ENCODE assay signal across 26 cellular contexts in genomic region chr2:85905891-85906290, GRCh38. TPM values are rescaled to one million over a fixed set of nuclear protein-coding genes. Genes with fewer than 3 reads are reported as not detected.
DNase-seq lines count a peak whose midpoint lies in the region; ATAC-seq and TF ChIP-seq lines count a peak whose summit lies in the region.
"Had no signal": no experiment of that assay in that cellular context is flagged by ENCODE, and none has a peak within 500 bp of the region (broad histone marks: within the 10 kb centered on the region; RNA-seq: fewer than 3 reads in every experiment).

No MANE protein-coding gene starts in this region.

- H3K4me3 Mint-ChIP-seq in MCF 10A (ENCODE audit: unreplicated experiment): no peak overlapping the region
- H3K4me3 Mint-ChIP-seq: activated CD8-positive, alpha-beta memory T cell treated with anti-CD3 and anti-CD28 coated beads, Interleukin-2, amount 10 ng/mL, durations not matched to agents 7 days and 5 days; activated T-helper 1 cell treated with anti-CD3 and anti-CD28 coated beads, Interleukin-12 subunit alpha, Interleukin-12 subunit beta, Interleukin-2, Interleukin-4 antibody, amounts not matched to agents 30 ng/mL and 10 ng/mL and 1 ng/mL, durations not matched to agents 14 hours and 24 hours and 36 hours; CD8-positive, alpha-beta T cell; neural crest cell; T-helper 17 cell had no signal

- intact Hi-C loops in breast epithelium (cut with DNase I; ENCODE audit: low total_unique reads): no loop called here
- intact Hi-C loops in MCF 10A (cut with micrococcal nuclease): no loop called here
- intact Hi-C loops in sigmoid colon (cut with DNase I): no loop called here
- intact Hi-C loops in upper lobe of right lung (cut with DNase I): no loop called here

- no peaks in the 10 kb centered on the region for H3K27me3 Mint-ChIP-seq in MCF 10A (ENCODE audit: insufficient read depth, unreplicated experiment)

- peak overlapping the region; percentile 82 to 85 for H3K27ac ChIP-seq in breast epithelium
- H3K27ac ChIP-seq in right atrium auricular region: peak overlapping the region; percentile 2 to 58
- H3K27ac ChIP-seq in sigmoid colon: peak overlapping the region; percentile 47 to 73 (median 58)
- peak overlapping the region; percentile 53 for H3K27ac ChIP-seq in upper lobe of right lung
- H3K27ac ChIP-seq in osteoblast (ENCODE audit: low read depth, low read length): no peak overlapping the region

- H3K36me3 ChIP-seq in breast epithelium (no peaks in the 10 kb centered on the region), right atrium auricular region (no peaks in the 10 kb centered on the region), sigmoid colon (no peaks in the 10 kb centered on the region), upper lobe of right lung (no peaks in the 10 kb centered on the region), osteoblast (ENCODE audit: insufficient read depth, low read length) (no peaks in the 10 kb centered on the region)
- H3K36me3 ChIP-seq: MG63, Peyer's patch, tibial nerve had no signal

- no peak for ATAC-seq in upper lobe of right lung
- ATAC-seq: activated CD8-positive, alpha-beta memory T cell treated with anti-CD3 and anti-CD28 coated beads, Interleukin-2, amount 10 ng/mL, durations not matched to agents 7 days and 5 days; CD8-positive, alpha-beta T cell; T-helper 17 cell had no signal

- no TSS peak for BruUV-seq in MCF 10A (replicated peaks; lab: Mats Ljungman, UMichigan)

- CTCF ChIA-PET in MCF 10A (lab: Yijun Ruan, JAX): interaction anchor here (0.7 kb wide), 1 partner anchor 15 kb away, joined by 3 read pairs; no protein-coding TSS in a partner anchor

- peaks cover 5% of the 10 kb centered on the region for H3K36me3 Mint-ChIP-seq in MCF 10A (ENCODE audit: insufficient read depth, unreplicated experiment)
- H3K36me3 Mint-ChIP-seq: activated CD8-positive, alpha-beta memory T cell treated with anti-CD3 and anti-CD28 coated beads, Interleukin-2, amount 10 ng/mL, durations not matched to agents 7 days and 5 days had no signal

- H3K4me2 ChIP-seq in osteoblast (ENCODE audit: insufficient read depth, low read length): no peak overlapping the region

- 77 to 86% methylated on average over 1 of the region's 1 CpG for WGBS in sigmoid colon, 2 donors

- no peak for TF ChIP-seq EP300 in sigmoid colon (IDR thresholded peaks at IDR 0.05)

- H3K4me1 ChIP-seq in breast epithelium: no peaks in the 10 kb centered on the region
- H3K4me1 ChIP-seq in right atrium auricular region: no peaks in the 10 kb centered on the region
- peaks cover 0 to 13% (median 11%) of the 10 kb centered on the region in 4 donors for H3K4me1 ChIP-seq in sigmoid colon
- peaks cover 16% of the 10 kb centered on the region for H3K4me1 ChIP-seq in upper lobe of right lung
- H3K4me1 ChIP-seq in osteoblast (ENCODE audit: insufficient read depth, low read length): peaks cover 26% of the 10 kb centered on the region
- H3K4me1 ChIP-seq: Peyer's patch had no signal

- peaks cover 36% of the 10 kb centered on the region for H3K4me1 Mint-ChIP-seq in MCF 10A (ENCODE audit: insufficient read depth, unreplicated experiment)

- H3K27me3 ChIP-seq in breast epithelium (no peaks in the 10 kb centered on the region), right atrium auricular region (no peaks in the 10 kb centered on the region), sigmoid colon (no peaks in the 10 kb centered on the region), upper lobe of right lung (no peaks in the 10 kb centered on the region), osteoblast (ENCODE audit: insufficient read depth, low read length) (no peaks in the 10 kb centered on the region)
- H3K27me3 ChIP-seq: MG63, Peyer's patch, tibial nerve had no signal

- TF ChIP-seq CTCF in breast epithelium (IDR thresholded peaks at IDR 0.05) (no peak), MCF 10A (IDR thresholded peaks at IDR 0.05; ENCODE audit: unreplicated experiment) (no peak), right atrium auricular region (IDR thresholded peaks at IDR 0.05) (no peak), sigmoid colon (IDR thresholded peaks at IDR 0.05) (no peak), upper lobe of right lung (IDR thresholded peaks at IDR 0.05) (no peak), osteoblast (IDR thresholded peaks at IDR 0.05; ENCODE audit: extremely low read depth, low read depth, low read length) (no peak)

- no peaks in the 10 kb centered on the region for H3K9me3 Mint-ChIP-seq in MCF 10A (ENCODE audit: unreplicated experiment)
- H3K9me3 Mint-ChIP-seq: activated T-helper 1 cell treated with anti-CD3 and anti-CD28 coated beads, Interleukin-12 subunit alpha, Interleukin-12 subunit beta, Interleukin-2, Interleukin-4 antibody, amounts not matched to agents 30 ng/mL and 10 ng/mL and 1 ng/mL, durations not matched to agents 14 hours and 24 hours and 36 hours; CD8-positive, alpha-beta T cell; neural crest cell had no signal

- no peak for TF ChIP-seq POLR2A in breast epithelium (IDR thresholded peaks at IDR 0.05)
- TF ChIP-seq POLR2A in sigmoid colon (IDR thresholded peaks at IDR 0.05): no peak

- POLR2A ChIA-PET in MCF 10A (lab: Yijun Ruan, JAX): no interaction called here

- H2AFZ ChIP-seq in osteoblast (ENCODE audit: low read length): no peak overlapping the region

- H3K4me3 ChIP-seq in breast epithelium (no peak overlapping the region), right atrium auricular region (no peak overlapping the region), sigmoid colon (no peak overlapping the region), upper lobe of right lung (no peak overlapping the region), osteoblast (ENCODE audit: insufficient read depth, low read length) (no peak overlapping the region)
- H3K4me3 ChIP-seq: MG63, Peyer's patch, tibial nerve had no signal

- no peaks in the 10 kb centered on the region for H3K79me2 ChIP-seq in osteoblast (ENCODE audit: insufficient read depth, low read length)

- H3K9me3 ChIP-seq in breast epithelium (no peaks in the 10 kb centered on the region), right atrium auricular region (no peaks in the 10 kb centered on the region), sigmoid colon (no peaks in the 10 kb centered on the region), upper lobe of right lung (no peaks in the 10 kb centered on the region), osteoblast (ENCODE audit: low read depth, low read length) (no peaks in the 10 kb centered on the region)
- H3K9me3 ChIP-seq: MG63, Peyer's patch, tibial nerve had no signal

- H3K27ac Mint-ChIP-seq in MCF 10A (ENCODE audit: low read depth, unreplicated experiment): no peak overlapping the region
- H3K27ac Mint-ChIP-seq: activated CD8-positive, alpha-beta memory T cell treated with anti-CD3 and anti-CD28 coated beads, Interleukin-2, amount 10 ng/mL, durations not matched to agents 7 days and 5 days; activated T-helper 1 cell treated with anti-CD3 and anti-CD28 coated beads, Interleukin-12 subunit alpha, Interleukin-12 subunit beta, Interleukin-2, Interleukin-4 antibody, amounts not matched to agents 30 ng/mL and 10 ng/mL and 1 ng/mL, durations not matched to agents 14 hours and 24 hours and 36 hours; CD8-positive, alpha-beta T cell; T-helper 17 cell had no signal

- DNase-seq in breast epithelium (ENCODE audit: low spot score in 2 of 2): no peak
- DNase-seq in MCF 10A (ENCODE audit: unreplicated experiment): no peak
- no peak for DNase-seq in right atrium auricular region (ENCODE audit: low spot score)
- peak; percentile 28 for DNase-seq in sigmoid colon
- DNase-seq in upper lobe of right lung: no peak
- no peak for DNase-seq in DMS 273 treated with DMSO at 0.1 percent for 48 hours (lab: John Stamatoyannopoulos, UW)
- DNase-seq in stimulated activated CD4-positive, alpha-beta T cell treated with anti-CD3 and anti-CD28 coated beads, Interleukin-2, amount 100 ng/mL, for 48 hours: no peak
- no peak for DNase-seq in osteoblast (ENCODE audit: insufficient read length, low spot score, missing footprints)
- DNase-seq: 8988T; activated CD4-positive, alpha-beta T cell treated with anti-CD3 and anti-CD28 coated beads for 48 hours; activated CD8-positive, alpha-beta memory T cell treated with anti-CD3 and anti-CD28 coated beads, Interleukin-2, amount 10 ng/mL, durations not matched to agents 7 days and 5 days; activated naive CD4-positive, alpha-beta T cell treated with anti-CD3 and anti-CD28 coated beads, Interleukin-2, amount 50 U/mL, for 16 hours; AML-193; CD8-positive, alpha-beta T cell; GF-D8; H7; MG63; NCI-H1417 treated with DMSO at 0.1 percent for 48 hours; NCI-H2107; NCI-H510A; Peyer's patch; stimulated activated CD4-positive, alpha-beta T cell treated with anti-CD3 and anti-CD28 coated beads, Interleukin-15, amount 100 ng/mL, for 24 hours; T-helper 17 cell had no signal

- no peaks in the 10 kb centered on the region for H4K20me1 ChIP-seq in osteoblast (ENCODE audit: insufficient read depth, low read length)

RNA-seq across cellular contexts. Expression of gene ST3GAL5, which starts 17.1 kb away (rescaled TPM):
- total RNA-seq in breast epithelium (10 to 100 TPM; 20.8 to 52.5 (median 29.5) TPM), MCF 10A (2022) (1.2 and 2.3 TPM in 2 replicates), right atrium auricular region (10 to 100 TPM in 1 of 2 donors, 1 to 10 TPM in 1; 5.5 to 20.4 TPM), sigmoid colon (10 to 100 TPM; 16.1 to 24.2 (median 17.9) TPM), upper lobe of right lung (76.7 TPM), osteoblast (17.4 and 17.7 TPM in 2 replicates)
- polyA plus RNA-seq in sigmoid colon: 1 to 10 TPM; 2.8 to 9.7 (median 8.4) TPM
